19 cellular contexts compared by ENCODE assay signal in the genomic region with DNA sequence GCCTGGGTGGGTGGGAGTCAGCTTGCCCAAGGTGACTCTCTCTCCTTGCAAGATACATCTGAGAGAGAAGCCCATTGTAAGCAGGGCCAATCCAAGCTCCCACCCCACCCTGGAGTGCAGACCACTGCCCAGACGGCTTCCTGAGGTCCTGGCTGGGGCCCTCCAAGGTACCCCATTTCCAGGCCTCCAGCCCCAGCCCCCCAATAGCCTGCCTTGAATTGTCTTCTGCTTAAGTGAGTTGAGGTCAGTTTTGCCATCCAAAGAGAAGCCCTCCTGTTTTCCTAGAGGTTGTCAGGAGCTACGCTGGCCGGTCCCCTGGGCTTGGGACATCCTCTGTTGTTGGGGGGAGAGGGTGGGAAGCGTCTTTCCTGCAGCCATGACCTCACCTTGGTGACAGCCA. TPM values are rescaled to one million over a fixed set of nuclear protein-coding genes. Genes with fewer than 3 reads are reported as not detected.
A peak's percentile ranks its signal among the peaks of the same experiment; 100 is the strongest.
DNase-seq lines count a peak whose midpoint lies in the region; ATAC-seq and TF ChIP-seq lines count a peak whose summit lies in the region.
"Had no signal": no experiment of that assay in that cellular context is flagged by ENCODE, and none has a peak within 500 bp of the region (broad histone marks: within the 10 kb centered on the region; RNA-seq: fewer than 3 reads in every experiment).

No MANE protein-coding gene starts in this region.

- no peaks in the 10 kb centered on the region for H3K9me3 ChIP-seq in right cardiac atrium (ENCODE audit: control insufficient read depth, low read length)
- no peaks in the 10 kb centered on the region for H3K9me3 ChIP-seq in right atrium auricular region
- H3K9me3 ChIP-seq in osteoblast (ENCODE audit: low read depth, low read length) = no peaks in the 10 kb centered on the region
- no peaks in the 10 kb centered on the region for H3K9me3 ChIP-seq in upper lobe of right lung
- H3K9me3 ChIP-seq: BLaER1 treated with 17β-estradiol and CSF1 and Interleukin-3, amounts not matched to agents 10 nM and 100 nM; HAP-1 had no signal

- no peak overlapping the region for H3K27ac ChIP-seq in right cardiac atrium (ENCODE audit: low read length)
- no peak overlapping the region for H3K27ac ChIP-seq in right atrium auricular region
- H3K27ac ChIP-seq in osteoblast (ENCODE audit: low read depth, low read length) = peak overlapping the region; percentile 78
- H3K27ac ChIP-seq in upper lobe of right lung = no peak overlapping the region
- H3K27ac ChIP-seq: BLaER1 treated with 17β-estradiol and CSF1 and Interleukin-3, amounts not matched to agents 10 nM and 100 nM had no signal

- WGBS in right cardiac atrium = 80% methylated on average over 4 of the region's 4 CpGs

- peaks cover 28% of the 10 kb centered on the region for H4K20me1 ChIP-seq in osteoblast (ENCODE audit: insufficient read depth, low read length)

- peaks cover 99% of the 10 kb centered on the region for H3K79me2 ChIP-seq in osteoblast (ENCODE audit: insufficient read depth, low read length)

- DNase-seq in right cardiac atrium (peak in 2 of 3 donors; percentile 16 to 32), right atrium auricular region (ENCODE audit: low spot score) (no peak), glutamatergic neuron (peak; percentile 10), osteoblast (ENCODE audit: insufficient read length, low spot score, missing footprints) (peak; percentile 45), upper lobe of right lung (peak; percentile 53), SK-N-DZ (ENCODE audit: low spot score) (no peak), NCI-H2029 treated with DMSO at 0.1 percent for 48 hours (lab: John Stamatoyannopoulos, UW) (no peak), endothelial cell (ENCODE audit: low spot score) (no peak)
- DNase-seq: GDM1, NCI-H1417 treated with DMSO at 0.1 percent for 48 hours, NCI-H2029, NCI-H2171 treated with DMSO at 0.1 percent for 48 hours, NCI-H446 treated with DMSO at 0.1 percent for 48 hours, NCI-H748 treated with DMSO at 0.1 percent for 48 hours, RPMI8226 had no signal

- H3K9me3 Mint-ChIP-seq in glutamatergic neuron (ENCODE audit: unreplicated experiment) = peaks cover 5% of the 10 kb centered on the region
- H3K9me3 Mint-ChIP-seq in endothelial cell (ENCODE audit: unreplicated experiment) = no peaks in the 10 kb centered on the region

- no peak overlapping the region for H2AFZ ChIP-seq in osteoblast (ENCODE audit: low read length)

- H3K36me3 Mint-ChIP-seq in glutamatergic neuron (ENCODE audit: unreplicated experiment) = no peaks in the 10 kb centered on the region
- no peaks in the 10 kb centered on the region for H3K36me3 Mint-ChIP-seq in endothelial cell (ENCODE audit: low read depth, unreplicated experiment)

- H3K4me1 Mint-ChIP-seq in glutamatergic neuron (ENCODE audit: low read depth, unreplicated experiment) (peaks cover 17% of the 10 kb centered on the region), endothelial cell (ENCODE audit: unreplicated experiment) (no peaks in the 10 kb centered on the region)

- no peak for TF ChIP-seq CTCF in right atrium auricular region (IDR thresholded peaks at IDR 0.05)
- TF ChIP-seq CTCF in glutamatergic neuron (IDR thresholded peaks at IDR 0.05; ENCODE audit: partially characterized antibody, unreplicated experiment) = no peak
- TF ChIP-seq CTCF in osteoblast (IDR thresholded peaks at IDR 0.05; ENCODE audit: extremely low read depth, low read depth, low read length) = no peak
- TF ChIP-seq CTCF in upper lobe of right lung (IDR thresholded peaks at IDR 0.05) = no peak
- TF ChIP-seq CTCF in endothelial cell (IDR thresholded peaks at IDR 0.05; ENCODE audit: unreplicated experiment) = no peak

- peaks cover 2% of the 10 kb centered on the region for H3K27me3 Mint-ChIP-seq in glutamatergic neuron (ENCODE audit: unreplicated experiment)
- peaks cover 1% of the 10 kb centered on the region for H3K27me3 Mint-ChIP-seq in endothelial cell (ENCODE audit: unreplicated experiment)

- ATAC-seq in right cardiac atrium (no peak), upper lobe of right lung (no peak)
- ATAC-seq: GM12878, K562 had no signal

- H3K4me1 ChIP-seq in right cardiac atrium (ENCODE audit: control insufficient read depth, insufficient read depth, low read length) = no peaks in the 10 kb centered on the region
- H3K4me1 ChIP-seq in right atrium auricular region = peaks cover 0 to 9% of the 10 kb centered on the region in 2 donors
- peaks cover 38% of the 10 kb centered on the region for H3K4me1 ChIP-seq in osteoblast (ENCODE audit: insufficient read depth, low read length)
- H3K4me1 ChIP-seq in upper lobe of right lung = no peaks in the 10 kb centered on the region
- H3K4me1 ChIP-seq: HAP-1 had no signal

- no peak overlapping the region for H3K27ac Mint-ChIP-seq in glutamatergic neuron (ENCODE audit: unreplicated experiment)
- H3K27ac Mint-ChIP-seq in endothelial cell (ENCODE audit: unreplicated experiment) = no peak overlapping the region

- H3K36me3 ChIP-seq in right atrium auricular region (no peaks in the 10 kb centered on the region), osteoblast (ENCODE audit: insufficient read depth, low read length) (peaks cover 5% of the 10 kb centered on the region), upper lobe of right lung (no peaks in the 10 kb centered on the region)
- H3K36me3 ChIP-seq: BLaER1 treated with 17β-estradiol and CSF1 and Interleukin-3, amounts not matched to agents 10 nM and 100 nM; HAP-1 had no signal

- H3K4me3 ChIP-seq in right cardiac atrium (ENCODE audit: low read length) = no peak overlapping the region
- H3K4me3 ChIP-seq in right atrium auricular region = no peak overlapping the region
- no peak overlapping the region for H3K4me3 ChIP-seq in osteoblast (ENCODE audit: insufficient read depth, low read length)
- H3K4me3 ChIP-seq in upper lobe of right lung = no peak overlapping the region
- H3K4me3 ChIP-seq: BLaER1 treated with 17β-estradiol and CSF1 and Interleukin-3, amounts not matched to agents 10 nM and 100 nM; GM12878; HAP-1; K562 had no signal

- no peak overlapping the region for H3K4me2 ChIP-seq in osteoblast (ENCODE audit: insufficient read depth, low read length)
- H3K4me2 ChIP-seq: BLaER1 treated with 17β-estradiol and CSF1 and Interleukin-3, amounts not matched to agents 10 nM and 100 nM had no signal

- intact Hi-C loops in right cardiac atrium (cut with DNase I) (no loop called here), upper lobe of right lung (cut with DNase I) (no loop called here)

- H3K27me3 ChIP-seq in right cardiac atrium (ENCODE audit: control insufficient read depth, insufficient read depth) (no peaks in the 10 kb centered on the region), right atrium auricular region (no peaks in the 10 kb centered on the region), osteoblast (ENCODE audit: insufficient read depth, low read length) (no peaks in the 10 kb centered on the region), upper lobe of right lung (no peaks in the 10 kb centered on the region)
- H3K27me3 ChIP-seq: BLaER1 treated with 17β-estradiol and CSF1 and Interleukin-3, amounts not matched to agents 10 nM and 100 nM had no signal

- H3K4me3 Mint-ChIP-seq in glutamatergic neuron (ENCODE audit: unreplicated experiment) (no peak overlapping the region), endothelial cell (ENCODE audit: unreplicated experiment) (no peak overlapping the region)

RNA-seq across cellular contexts. Expression of gene ADAMTS2, which starts 52.6 kb away (rescaled TPM):
- 10 to 100 TPM; 11.9 to 23.2 (median 18.0) TPM for total RNA-seq in right cardiac atrium
- polyA plus RNA-seq in right cardiac atrium = 7.0 TPM
- 10 to 100 TPM; 13.6 to 13.7 TPM for total RNA-seq in right atrium auricular region
- 23.5 TPM for total RNA-seq in glutamatergic neuron (ENCODE audit: unreplicated experiment)
- total RNA-seq in osteoblast = 144 and 203 TPM in 2 replicates
- 16.4 TPM for total RNA-seq in upper lobe of right lung
- polyA plus RNA-seq in SK-N-DZ (2014; cell fraction: cytosol; rRNA removed) = 13.2 and 17.5 TPM in 2 replicates
- polyA plus RNA-seq in SK-N-DZ (2014; cell fraction: nucleus; rRNA removed) = 36.5 and 52.0 TPM in 2 replicates
- total RNA-seq in endothelial cell (ENCODE audit: unreplicated experiment) = 1.5 TPM
- total RNA-seq: K562 had no signal
- polyA plus RNA-seq: K562 had no signal

Comparison
In these comparisons a context has a peak if more than half of its experiments do, and no peak if none do; other contexts are left out.
1. DNase-seq: peak in right cardiac atrium (2 of 3), glutamatergic neuron (single experiment), osteoblast (single experiment) and upper lobe of right lung (single experiment); none in right atrium auricular region (single experiment), SK-N-DZ (single experiment), NCI-H2029 treated with DMSO at 0.1 percent for 48 hours (single experiment) and endothelial cell (single experiment).